Comparison of ENCODE assay signal across 1 cellular context in the genomic region with DNA sequence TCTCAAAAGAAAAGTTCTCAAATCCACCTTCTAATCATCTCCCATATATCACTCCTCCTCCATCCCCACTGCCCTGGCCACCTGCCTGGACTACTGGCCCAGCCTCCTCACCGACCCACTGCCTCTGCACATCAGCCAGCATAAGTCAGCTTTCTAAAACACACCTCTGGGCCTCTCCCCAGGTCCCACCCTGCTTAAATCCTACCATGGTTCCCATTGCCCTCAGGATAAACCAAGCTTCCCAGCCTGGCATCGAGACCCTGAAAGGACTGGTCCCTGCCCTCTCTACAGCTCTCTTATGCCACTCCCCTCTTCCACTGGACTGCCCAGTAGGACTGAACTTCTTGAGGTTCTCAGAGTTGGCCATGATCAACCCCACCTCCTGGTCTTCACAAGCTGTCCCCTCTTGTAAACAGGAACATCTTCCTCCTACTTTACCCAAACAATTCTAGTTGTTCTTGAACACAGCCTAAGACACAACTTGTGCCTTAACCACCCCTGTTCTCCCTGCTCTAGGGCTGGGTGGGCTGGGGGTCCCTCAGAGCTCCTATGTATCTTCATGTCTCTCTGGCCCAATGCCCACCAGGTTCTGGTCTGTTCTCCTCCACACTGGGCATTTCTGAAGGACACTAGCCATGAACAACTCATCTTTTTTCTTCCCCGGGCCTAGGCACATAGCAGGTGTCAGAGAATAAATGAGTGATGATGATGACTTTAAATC.
TF ChIP-seq lines count a peak whose summit lies in the region.

No MANE protein-coding gene starts in this region.

TF ChIP-seq in IMR-90, 13 proteins besides CTCF, POLR2A, EP300 and RAD21:
- TF ChIP-seq CEBPB (IDR thresholded peaks at IDR 0.05; ENCODE audit: low read depth, low read length) (no peak), FOS (IDR thresholded peaks at IDR 0.05; ENCODE audit: low read depth, low read length) (no peak), RFX5 (IDR thresholded peaks at IDR 0.05; ENCODE audit: low read depth, low read length) (no peak), BHLHE40 (IDR thresholded peaks at IDR 0.05; ENCODE audit: low read depth, low read length) (no peak), NFE2L2 (IDR thresholded peaks at IDR 0.05; ENCODE audit: low read depth, low read length) (no peak), CHD1 (IDR thresholded peaks at IDR 0.05; ENCODE audit: low read depth, low read length) (no peak), RCOR1 (IDR thresholded peaks at IDR 0.05; ENCODE audit: insufficient replicate concordance, low read length) (no peak), MAZ (IDR thresholded peaks at IDR 0.05; ENCODE audit: borderline replicate concordance, low read depth, low read length) (no peak), SMC3 (IDR thresholded peaks at IDR 0.05; ENCODE audit: low read depth, low read length) (no peak)
- TF ChIP-seq, protein P1, sequence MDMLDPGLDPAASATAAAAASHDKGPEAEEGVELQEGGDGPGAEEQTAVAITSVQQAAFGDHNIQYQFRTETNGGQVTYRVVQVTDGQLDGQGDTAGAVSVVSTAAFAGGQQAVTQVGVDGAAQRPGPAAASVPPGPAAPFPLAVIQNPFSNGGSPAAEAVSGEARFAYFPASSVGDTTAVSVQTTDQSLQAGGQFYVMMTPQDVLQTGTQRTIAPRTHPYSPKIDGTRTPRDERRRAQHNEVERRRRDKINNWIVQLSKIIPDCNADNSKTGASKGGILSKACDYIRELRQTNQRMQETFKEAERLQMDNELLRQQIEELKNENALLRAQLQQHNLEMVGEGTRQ (IDR thresholded peaks at IDR 0.05; ENCODE audit: low read depth, low read length), result no peak
TF ChIP-seq in IMR-90: peak in this region for 0.
